Comparison of ENCODE assay signal across 30 cellular contexts in genomic region chr4:86235549-86235948, GRCh38.
"Had no signal": no experiment of that assay in that cellular context is flagged by ENCODE, and none has a peak within 500 bp of the region (broad histone marks: within the 10 kb centered on the region; RNA-seq: fewer than 3 reads in every experiment).

No MANE protein-coding gene starts in this region.

- H3K4me3 ChIP-seq: pancreas, prostate gland, right lobe of liver, sigmoid colon, skin epidermis, smooth muscle cell, spleen, suprapubic skin, testis, tibial artery, transverse colon, upper lobe of right lung, uterus had no signal

- H3K4me3 Mint-ChIP-seq: naive thymus-derived CD4-positive, alpha-beta T cell; natural killer cell; nephron; stimulated activated memory B cell treated with anti-CD40 and anti-IgM and Interleukin-4, amounts not matched to agents 10 μg/mL and 1 μg/mL and 100 μg/mL, for 72 hours; stimulated activated naive CD8-positive, alpha-beta T cell treated with anti-CD3 and anti-CD28 coated beads, Interleukin-15, amount 100 ng/mL, for 72 hours; type B pancreatic cell had no signal

- H3K36me3 Mint-ChIP-seq: natural killer cell; stimulated activated memory B cell treated with anti-CD40 and anti-IgM and Interleukin-4, amounts not matched to agents 10 μg/mL and 1 μg/mL and 100 μg/mL, for 72 hours had no signal

- H3K27me3 ChIP-seq: neutrophil, pancreas, right lobe of liver, sigmoid colon, spleen, suprapubic skin, testis, tibial artery, transverse colon, upper lobe of right lung, uterus had no signal

- DNase-seq: naive thymus-derived CD4-positive, alpha-beta T cell; natural killer cell; nucleus accumbens; pancreas; right cardiac atrium; right lobe of liver; sigmoid colon; spleen; stimulated activated CD4-positive, alpha-beta T cell treated with anti-CD3 and anti-CD28 coated beads, Interleukin-12 subunit alpha, Interleukin-12 subunit beta, amount 100 ng/mL, for 4 hours; stimulated activated CD4-positive, alpha-beta T cell treated with anti-CD3 and anti-CD28 coated beads, Interleukin-1b, Interleukin-23, amount 100 ng/mL, for 48 hours; stimulated activated CD4-positive, alpha-beta T cell treated with anti-CD3 and anti-CD28 coated beads, Interleukin-4, amount 100 ng/mL, for 1 hour; stimulated activated CD4-positive, alpha-beta T cell treated with anti-CD3 and anti-CD28 coated beads, Interleukin-4, amount 100 ng/mL, for 4 hours; stimulated activated CD8-positive, alpha-beta memory T cell treated with anti-CD3 and anti-CD28 coated beads, Interleukin-4, amount 100 ng/mL, for 48 hours; stimulated activated naive CD4-positive, alpha-beta T cell; stimulated activated naive CD8-positive, alpha-beta T cell treated with anti-CD3 and anti-CD28 coated beads, Interleukin-15, amount 100 ng/mL, for 72 hours; stimulated activated naive CD8-positive, alpha-beta T cell treated with anti-CD3 and anti-CD28 coated beads, Interleukin-15, Interleukin-2, amounts not matched to agents 100 U/mL and 50 U/mL, for 24 hours; substantia nigra; testis; tibial artery; transverse colon; upper lobe of right lung; uterus had no signal

- H3K27ac Mint-ChIP-seq: naive thymus-derived CD4-positive, alpha-beta T cell; natural killer cell; nephron; stimulated activated memory B cell treated with anti-CD40 and anti-IgM and Interleukin-4, amounts not matched to agents 10 μg/mL and 1 μg/mL and 100 μg/mL, for 72 hours; stimulated activated naive CD8-positive, alpha-beta T cell treated with anti-CD3 and anti-CD28 coated beads, Interleukin-15, amount 100 ng/mL, for 72 hours; type B pancreatic cell had no signal

- H3K36me3 ChIP-seq: neutrophil, pancreas, prostate gland, right lobe of liver, sigmoid colon, spleen, suprapubic skin, tibial artery, transverse colon, upper lobe of right lung, uterus had no signal

- H3K4me1 Mint-ChIP-seq: naive thymus-derived CD4-positive, alpha-beta T cell; natural killer cell; nephron; stimulated activated memory B cell treated with anti-CD40 and anti-IgM and Interleukin-4, amounts not matched to agents 10 μg/mL and 1 μg/mL and 100 μg/mL, for 72 hours; stimulated activated naive CD8-positive, alpha-beta T cell treated with anti-CD3 and anti-CD28 coated beads, Interleukin-15, amount 100 ng/mL, for 72 hours had no signal

- H3K27me3 Mint-ChIP-seq: naive thymus-derived CD4-positive, alpha-beta T cell; stimulated activated memory B cell treated with anti-CD40 and anti-IgM and Interleukin-4, amounts not matched to agents 10 μg/mL and 1 μg/mL and 100 μg/mL, for 72 hours; stimulated activated naive CD8-positive, alpha-beta T cell treated with anti-CD3 and anti-CD28 coated beads, Interleukin-15, amount 100 ng/mL, for 72 hours had no signal

- H3K4me1 ChIP-seq: pancreas, prostate gland, right lobe of liver, sigmoid colon, spleen, suprapubic skin, testis, tibial artery, transverse colon, upper lobe of right lung, uterus had no signal

- H3K4me2 ChIP-seq: smooth muscle cell had no signal

- H3K9me3 ChIP-seq: neutrophil, pancreas, prostate gland, right lobe of liver, suprapubic skin, testis, tibial artery, transverse colon, uterus had no signal

- H3K27ac ChIP-seq: neutrophil, pancreas, prostate gland, right lobe of liver, sigmoid colon, skin epidermis, spleen, suprapubic skin, testis, tibial artery, transverse colon, upper lobe of right lung, uterus had no signal
